11 cellular contexts compared by ENCODE assay signal in genomic region chr3:186653079-186653710, GRCh38. TPM values are rescaled to one million over a fixed set of nuclear protein-coding genes. Genes with fewer than 3 reads are reported as not detected.
DNase-seq lines count a peak whose midpoint lies in the region; ATAC-seq and TF ChIP-seq lines count a peak whose summit lies in the region.
"Had no signal": no experiment of that assay in that cellular context is flagged by ENCODE, and none has a peak within 500 bp of the region (broad histone marks: within the 10 kb centered on the region; RNA-seq: fewer than 3 reads in every experiment).

No MANE protein-coding gene starts in this region.

- CTCF ChIA-PET in SK-N-SH (lab: Yijun Ruan, JAX): interaction anchor here (0.5 to 0.6 kb wide), 2 partner anchors 25 to 108 kb away, joined by 3 to 4 read pairs; no protein-coding TSS in a partner anchor

- no peaks in the 10 kb centered on the region for H3K36me3 ChIP-seq in SK-N-SH (replicated peaks in 1 of 2; ENCODE audit: control insufficient read depth in 1 of 2, insufficient read depth in 2 of 2, low read length in 1 of 2)

- no peak overlapping the region for H3K9ac ChIP-seq in SK-N-SH

- H3K9me2 ChIP-seq in SK-N-SH: no peaks in the 10 kb centered on the region

- H3K4me1 ChIP-seq in SK-N-SH (ENCODE audit: control insufficient read depth in 1 of 2, insufficient read depth in 2 of 2, low read depth in 1 of 2, low read length in 1 of 2): no peaks in the 10 kb centered on the region; a peak in 1 of 4 replicates

- ATAC-seq in SK-N-SH treated with all-trans-retinoic acid at 6 μM for 48 hours (no peak; the same call in 2 of the 3 replicates), HG02798 (IDR thresholded peaks at IDR 0.05; ENCODE audit: poor library complexity, unreplicated experiment) (peak; percentile 89), HG03575 (IDR thresholded peaks at IDR 0.05; ENCODE audit: extremely low read depth, insufficient number of reproducible peaks, low FRiP score, unreplicated experiment) (peak; percentile 66)
- ATAC-seq: activated CD4-positive, CD25-positive, alpha-beta regulatory T cell treated with anti-CD3 and anti-CD28 coated beads, Interleukin-2, amount 50 U/mL, for 24 hours had no signal

- no peak for TF ChIP-seq CTCF in SK-N-SH (IDR thresholded peaks at IDR 0.05)

- no peak overlapping the region for H3K4me2 ChIP-seq in SK-N-SH

- H3F3A ChIP-seq in SK-N-SH (replicated peaks; ENCODE audit: insufficient read depth): no peaks in the 10 kb centered on the region

- 33% methylated on average over 7 of the region's 7 CpGs for WGBS in SK-N-SH (ENCODE audit: low lambda C conversion rate)

- H3K9me3 ChIP-seq in SK-N-SH: no peaks in the 10 kb centered on the region; the same call in 1 of the 2 replicates

- no peaks in the 10 kb centered on the region for H3K79me2 ChIP-seq in SK-N-SH (ENCODE audit: insufficient read depth)

- peak overlapping the region in 1 of 2 experiments; percentile 22; a peak in 1 of 4 replicates for H3K27ac ChIP-seq in SK-N-SH (ENCODE audit: low read depth in 2 of 2, low read length in 1 of 2)

- no peak overlapping the region for H3K4me3 ChIP-seq in SK-N-SH (ENCODE audit: low read depth in 2 of 2, low read length in 1 of 2)

- H2AFZ ChIP-seq in SK-N-SH (ENCODE audit: low read depth): no peak overlapping the region

- TF ChIP-seq RAD21 in SK-N-SH (IDR thresholded peaks at IDR 0.05; ENCODE audit: low read length): no peak

- H3K27me3 ChIP-seq in SK-N-SH (ENCODE audit: insufficient read depth): no peaks in the 10 kb centered on the region; the same call in 1 of the 2 replicates

- POLR2A ChIA-PET in SK-N-SH (lab: Yijun Ruan, JAX): no interaction called here

- TF ChIP-seq EP300 in SK-N-SH (IDR thresholded peaks at IDR 0.05; ENCODE audit: borderline replicate concordance in 1 of 2, low read depth in 1 of 2, low read length in 1 of 2): no peak

- no peaks in the 10 kb centered on the region for H4K20me1 ChIP-seq in SK-N-SH (ENCODE audit: insufficient read depth)

- DNase-seq in SK-N-SH (peak; percentile 36), NCI-H1436 (lab: John Stamatoyannopoulos, UW) (no peak), NCI-H510A (lab: John Stamatoyannopoulos, UW) (no peak), HuH-7.5 (ENCODE audit: low spot score) (no peak)
- no peak for DNase-seq in stimulated activated CD4-positive, alpha-beta T cell treated with anti-CD3 and anti-CD28 coated beads, Interleukin-4, amount 100 ng/mL, for 1 hour
- DNase-seq: OCI-M1, right cardiac atrium had no signal

TF ChIP-seq in SK-N-SH, 30 proteins besides CTCF, POLR2A, EP300 and RAD21 (continues in another document):
- TF ChIP-seq TAF1 (IDR thresholded peaks at IDR 0.05; ENCODE audit: borderline replicate concordance, low read depth, low read length) (no peak), PBX3 (IDR thresholded peaks at IDR 0.05) (no peak), ZBTB33 (IDR thresholded peaks at IDR 0.05; ENCODE audit: borderline replicate concordance, low read depth) (no peak), IRF3 (IDR thresholded peaks at IDR 0.05; ENCODE audit: low read depth, low read length) (no peak), NRF1 (IDR thresholded peaks at IDR 0.05; ENCODE audit: low read depth, low read length) (no peak), EZH2phosphoT487 (IDR thresholded peaks at IDR 0.05; ENCODE audit: borderline replicate concordance, low read depth) (no peak), MXI1 (IDR thresholded peaks at IDR 0.05; ENCODE audit: low read depth, low read length) (no peak), FOXJ3 (CRISPR knock-in tag; IDR thresholded peaks at IDR 0.05) (no peak), SMC3 (IDR thresholded peaks at IDR 0.05; ENCODE audit: low read depth, low read length) (no peak)

TF ChIP-seq in SK-N-SH treated with all-trans-retinoic acid at 6 μM for 48 hours, 23 proteins besides CTCF, POLR2A, EP300 and RAD21 (continues in another document):
- TF ChIP-seq TCF4 (CRISPR knock-in tag; IDR thresholded peaks at IDR 0.05; ENCODE audit: borderline replicate concordance): no peak
- no peak for TF ChIP-seq ZNF8 (CRISPR knock-in tag; IDR thresholded peaks at IDR 0.05)
- TF ChIP-seq CSRNP3 (CRISPR knock-in tag; IDR thresholded peaks at IDR 0.05): no peak
- no peak for TF ChIP-seq SNAI2 (CRISPR knock-in tag; IDR thresholded peaks at IDR 0.05)
- no peak for TF ChIP-seq ZNF565 (CRISPR knock-in tag; conservative IDR thresholded peaks at IDR 0.05; ENCODE audit: low read depth)
- TF ChIP-seq CSDC2 (CRISPR knock-in tag; IDR thresholded peaks at IDR 0.05): no peak
- TF ChIP-seq ZFP30 (CRISPR knock-in tag; IDR thresholded peaks at IDR 0.05): no peak
- no peak for TF ChIP-seq CREB5 (CRISPR knock-in tag; IDR thresholded peaks at IDR 0.05; ENCODE audit: low read depth)
- no peak for TF ChIP-seq PPARA (CRISPR knock-in tag; IDR thresholded peaks at IDR 0.05; ENCODE audit: borderline replicate concordance)
- TF ChIP-seq TOX (CRISPR knock-in tag; IDR thresholded peaks at IDR 0.05; ENCODE audit: borderline replicate concordance): no peak
- no peak for TF ChIP-seq ISL1 (CRISPR knock-in tag; IDR thresholded peaks at IDR 0.05)
- no peak for TF ChIP-seq GLIS3 (CRISPR knock-in tag; IDR thresholded peaks at IDR 0.05)
- no peak for TF ChIP-seq ZC3H10 (CRISPR knock-in tag; IDR thresholded peaks at IDR 0.05)
- TF ChIP-seq ZFP3 (CRISPR knock-in tag; IDR thresholded peaks at IDR 0.05): no peak
- TF ChIP-seq TSHZ2 (CRISPR knock-in tag; IDR thresholded peaks at IDR 0.05): no peak
- TF ChIP-seq ESRRG (CRISPR knock-in tag; IDR thresholded peaks at IDR 0.05): no peak
- TF ChIP-seq ZNF70 (CRISPR knock-in tag; IDR thresholded peaks at IDR 0.05): no peak

RNA-seq across cellular contexts. Expression of gene HRG, which starts 12.6 kb away (rescaled TPM):
- not detected in 2 replicates for polyA plus RNA-seq in SK-N-SH (2012; rRNA removed)
- polyA plus RNA-seq in SK-N-SH (2012; cell fraction: cytosol; rRNA removed): not detected in 2 replicates
- not detected in 2 replicates for polyA plus RNA-seq in SK-N-SH (2012; cell fraction: nucleus; rRNA removed)
- polyA plus RNA-seq: right cardiac atrium had no signal

RNA-seq across cellular contexts. Expression of gene FETUB, which starts 13.0 kb away (rescaled TPM):
- 0.05 TPM in 2 replicates for polyA plus RNA-seq in SK-N-SH (2012; rRNA removed)
- 0.03 TPM in 2 replicates for polyA plus RNA-seq in SK-N-SH (2012; cell fraction: cytosol; rRNA removed)
- 0.06 and 0.11 TPM in 2 replicates for polyA plus RNA-seq in SK-N-SH (2012; cell fraction: nucleus; rRNA removed)

RNA-seq across cellular contexts. Expression of gene AHSG, which starts 40.3 kb away (rescaled TPM):
- polyA plus RNA-seq in SK-N-SH (2012; rRNA removed): not detected in 2 replicates
- polyA plus RNA-seq in SK-N-SH (2012; cell fraction: cytosol; rRNA removed): not detected in 2 replicates
- not detected in 2 replicates for polyA plus RNA-seq in SK-N-SH (2012; cell fraction: nucleus; rRNA removed)
